30 cellular contexts compared by ENCODE assay signal in the genomic region with DNA sequence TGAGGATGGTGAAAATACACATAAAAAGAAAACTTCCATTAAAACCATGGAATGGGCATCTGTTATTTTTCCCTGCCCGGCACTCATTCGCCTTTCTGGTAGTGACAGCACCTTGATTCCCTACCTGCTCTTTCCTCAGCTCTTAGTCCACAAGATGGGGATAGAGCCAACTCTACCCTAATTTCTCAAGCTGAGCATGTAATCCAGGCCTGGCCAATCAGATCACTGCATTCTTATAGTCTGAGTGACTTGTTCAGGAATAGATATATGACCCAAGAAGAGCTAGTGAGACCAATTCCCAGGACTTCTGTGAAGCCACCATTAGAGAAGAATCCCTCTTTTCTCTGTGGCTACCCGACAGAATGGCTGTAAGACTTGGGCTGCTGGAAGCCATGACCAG. TPM values are rescaled to one million over a fixed set of nuclear protein-coding genes. Genes with fewer than 3 reads are reported as not detected.
"Had no signal": no experiment of that assay in that cellular context is flagged by ENCODE, and none has a peak within 500 bp of the region (broad histone marks: within the 10 kb centered on the region; RNA-seq: fewer than 3 reads in every experiment).

No MANE protein-coding gene starts in this region.

- H3K9me3 ChIP-seq: breast epithelium, gastroesophageal sphincter, left ventricle myocardium inferior, mucosa of descending colon, suprapubic skin, tibial artery, upper lobe of right lung had no signal

- H3K36me3 ChIP-seq: breast epithelium, gastroesophageal sphincter, left ventricle myocardium inferior, suprapubic skin, tibial artery, upper lobe of right lung, WERI-Rb-1 had no signal

- H3K27me3 ChIP-seq: breast epithelium, gastroesophageal sphincter, suprapubic skin, tibial artery, upper lobe of right lung had no signal

- H3K4me3 ChIP-seq: breast epithelium, gastroesophageal sphincter, left ventricle myocardium inferior, lung, mucosa of descending colon, suprapubic skin, tibial artery, upper lobe of right lung had no signal

- H3K4me1 ChIP-seq: breast epithelium had no signal

- ATAC-seq: activated naive CD4-positive, alpha-beta T cell treated with anti-CD3 and anti-CD28 coated beads, Interleukin-2, amount 50 U/mL, for 72 hours; gastroesophageal sphincter; mucosa of descending colon; natural killer cell treated with Interleukin-12 subunit alpha and Interleukin-12 subunit beta and Interleukin-15 and Interleukin-18, amount 100 ng/mL, for 72 hours; right cardiac atrium; stimulated activated naive B cell treated with anti-CD40 and anti-IgM and Interleukin-4, amounts not matched to agents 10 μg/mL and 1 μg/mL and 100 μg/mL, for 72 hours; upper lobe of right lung had no signal

- DNase-seq: activated CD4-positive, alpha-beta memory T cell treated with anti-CD3 and anti-CD28 coated beads for 36 hours; activated CD4-positive, alpha-beta T cell treated with anti-CD3 and anti-CD28 coated beads, Interleukin-2, amount 10 ng/mL, durations not matched to agents 24 days and 14 days; activated CD4-positive, CD25-positive, alpha-beta regulatory T cell treated with anti-CD3 and anti-CD28 coated beads, Interleukin-2, amount 50 U/mL, for 72 hours; activated CD8-positive, alpha-beta memory T cell treated with anti-CD3 and anti-CD28 coated beads, Interleukin-2, amount 50 U/mL, for 4 hours; activated gamma-delta T cell; activated T-cell treated with anti-CD3 and anti-CD28 coated beads, Interleukin-2, amount 50 U/mL, for 24 hours; dermis blood vessel endothelial cell; effector CD4-positive, alpha-beta T cell; erythroblast; hypothalamus; left ventricle myocardium inferior; mucosa of descending colon; posterior cingulate gyrus; right cardiac atrium; stimulated activated CD4-positive, alpha-beta T cell treated with anti-CD3 and anti-CD28 coated beads, Interleukin-15, amount 100 ng/mL, for 24 hours; stimulated activated CD4-positive, alpha-beta T cell treated with anti-CD3 and anti-CD28 coated beads, Interleukin-2, amount 100 ng/mL, for 24 hours; stimulated activated naive B cell treated with anti-CD40 and anti-IgM and Interleukin-4, amounts not matched to agents 10 μg/mL and 1 μg/mL and 100 μg/mL, for 72 hours; T-helper 9 cell; tibial artery; upper lobe of right lung; WERI-Rb-1 had no signal

- H3K27ac ChIP-seq: breast epithelium, gastroesophageal sphincter, suprapubic skin, tibial artery, upper lobe of right lung, WERI-Rb-1 had no signal

RNA-seq across cellular contexts. Expression of a gene that starts 58.1 kb away (rescaled TPM):
- total RNA-seq: activated CD4-positive, alpha-beta memory T cell treated with anti-CD3 and anti-CD28 coated beads for 36 hours; activated CD4-positive, alpha-beta T cell treated with anti-CD3 and anti-CD28 coated beads, Interleukin-2, amount 10 ng/mL, durations not matched to agents 24 days and 14 days; activated CD8-positive, alpha-beta memory T cell treated with anti-CD3 and anti-CD28 coated beads for 36 hours; activated naive CD4-positive, alpha-beta T cell treated with anti-CD3 and anti-CD28 coated beads, Interleukin-2, amount 50 U/mL, for 72 hours; dermis blood vessel endothelial cell; left ventricle myocardium inferior; mesenteric fat pad; myocyte; natural killer cell treated with Interleukin-12 subunit alpha and Interleukin-12 subunit beta and Interleukin-15 and Interleukin-18, amount 100 ng/mL, for 72 hours; upper lobe of right lung had no signal
